33 cellular contexts compared by ENCODE assay signal in the genomic region with DNA sequence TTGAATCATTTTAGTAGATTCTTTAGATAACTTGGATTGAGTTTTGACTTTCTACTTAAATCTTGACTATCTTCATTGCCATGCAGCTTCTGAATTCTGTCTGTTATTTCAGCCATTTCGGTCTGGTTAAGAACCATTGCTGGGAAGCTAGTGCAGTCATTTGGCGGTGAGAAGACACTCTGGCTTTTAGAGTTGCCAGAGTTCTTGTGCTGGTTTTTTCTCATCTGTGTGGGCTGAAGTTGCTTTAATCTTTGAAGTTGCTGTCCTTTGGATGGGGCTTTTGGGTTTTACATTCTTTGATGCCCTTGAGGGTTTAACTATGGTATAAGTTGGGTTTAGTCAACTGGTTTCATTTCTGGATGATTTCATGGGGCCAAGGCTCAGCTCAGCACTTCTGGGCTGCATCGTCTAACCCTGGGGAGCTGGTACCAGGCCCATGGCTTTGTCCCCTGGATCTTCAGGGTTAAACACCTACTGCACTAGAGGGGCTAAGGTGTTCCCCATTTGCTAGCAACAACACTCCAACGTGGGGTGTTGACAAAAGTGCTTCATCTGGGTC. TPM values are rescaled to one million over a fixed set of nuclear protein-coding genes. Genes with fewer than 3 reads are reported as not detected.
"Had no signal": no experiment of that assay in that cellular context is flagged by ENCODE, and none has a peak within 500 bp of the region (broad histone marks: within the 10 kb centered on the region; RNA-seq: fewer than 3 reads in every experiment).

No MANE protein-coding gene starts in this region.

- H3K9ac ChIP-seq: parathyroid adenoma had no signal

- ATAC-seq: esophagus mucosa; foreskin keratinocyte; gastroesophageal sphincter; heart right ventricle; left cardiac atrium; left lung; naive thymus-derived CD8-positive, alpha-beta T cell; sciatic nerve; stimulated activated memory B cell treated with anti-CD40 and anti-IgM and Interleukin-4, amounts not matched to agents 10 μg/mL and 1 μg/mL and 100 μg/mL, for 72 hours; stimulated activated naive CD8-positive, alpha-beta T cell treated with anti-CD3 and anti-CD28 coated beads, Interleukin-15, Interleukin-2, amounts not matched to agents 100 U/mL and 50 U/mL, for 24 hours; upper lobe of right lung had no signal

- H3K4me2 ChIP-seq: smooth muscle cell had no signal

- H3K36me3 Mint-ChIP-seq: naive thymus-derived CD8-positive, alpha-beta T cell; stimulated activated memory B cell treated with anti-CD40 and anti-IgM and Interleukin-4, amounts not matched to agents 10 μg/mL and 1 μg/mL and 100 μg/mL, for 72 hours had no signal

- H3K9me3 Mint-ChIP-seq: naive thymus-derived CD8-positive, alpha-beta T cell; stimulated activated memory B cell treated with anti-CD40 and anti-IgM and Interleukin-4, amounts not matched to agents 10 μg/mL and 1 μg/mL and 100 μg/mL, for 72 hours had no signal

- H2AFZ ChIP-seq: parathyroid adenoma had no signal

- H3K36me3 ChIP-seq: colonic mucosa, gastroesophageal sphincter, heart right ventricle, left lung, neutrophil, thoracic aorta, tibial nerve, upper lobe of right lung, uterus had no signal

- H3K27me3 ChIP-seq: colonic mucosa, foreskin keratinocyte, gastroesophageal sphincter, left lung, tibial nerve, upper lobe of right lung, uterus had no signal

- H3K27ac ChIP-seq: colonic mucosa, epithelial cell of prostate, foreskin keratinocyte, gastroesophageal sphincter, heart right ventricle, left lung, neutrophil, parathyroid adenoma, thoracic aorta, tibial nerve, upper lobe of right lung, uterus had no signal

- H3K4me1 Mint-ChIP-seq: stimulated activated memory B cell treated with anti-CD40 and anti-IgM and Interleukin-4, amounts not matched to agents 10 μg/mL and 1 μg/mL and 100 μg/mL, for 72 hours had no signal

- H3K27ac Mint-ChIP-seq: dendritic cell treated with granulocyte-macrophage colony-stimulating factor and Interleukin-4, amounts not matched to agents 40 ng/mL and 50 ng/mL, for 4 days; endodermal cell; nephron progenitor cell; progenitor cell of endocrine pancreas; stimulated activated memory B cell treated with anti-CD40 and anti-IgM and Interleukin-4, amounts not matched to agents 10 μg/mL and 1 μg/mL and 100 μg/mL, for 72 hours had no signal

- H3K9me3 ChIP-seq: colonic mucosa, gastroesophageal sphincter, heart right ventricle, left lung, neutrophil, thoracic aorta, tibial nerve, upper lobe of right lung, uterus had no signal

- DNase-seq: colonic mucosa; effector CD8-positive, alpha-beta T cell; endodermal cell; foreskin keratinocyte; heart right ventricle; hippocampal formation; left cardiac atrium; left lung; naive thymus-derived CD8-positive, alpha-beta T cell; nephron progenitor cell; stimulated activated CD4-positive, alpha-beta T cell treated with anti-CD3 and anti-CD28 coated beads, Interleukin-12 subunit alpha, Interleukin-12 subunit beta, amount 100 ng/mL, for 4 hours; stimulated activated CD4-positive, alpha-beta T cell treated with anti-CD3 and anti-CD28 coated beads, Interleukin-4, amount 100 ng/mL, for 4 hours; stimulated activated naive CD8-positive, alpha-beta T cell treated with anti-CD3 and anti-CD28 coated beads, Interleukin-15, Interleukin-2, amounts not matched to agents 100 U/mL and 50 U/mL, for 24 hours; upper lobe of right lung; uterus had no signal

- H3K4me3 ChIP-seq: colonic mucosa, gastroesophageal sphincter, heart right ventricle, left lung, smooth muscle cell, thoracic aorta, tibial nerve, upper lobe of right lung, uterus had no signal

- H3K27me3 Mint-ChIP-seq: progenitor cell of endocrine pancreas had no signal

- H3K4me3 Mint-ChIP-seq: dendritic cell treated with granulocyte-macrophage colony-stimulating factor and Interleukin-4, amounts not matched to agents 40 ng/mL and 50 ng/mL, for 4 days; endodermal cell; naive thymus-derived CD8-positive, alpha-beta T cell; nephron progenitor cell; stimulated activated memory B cell treated with anti-CD40 and anti-IgM and Interleukin-4, amounts not matched to agents 10 μg/mL and 1 μg/mL and 100 μg/mL, for 72 hours had no signal

- H3K4me1 ChIP-seq: colonic mucosa had no signal

RNA-seq across cellular contexts. Expression of gene IGFL2, which starts 10.0 kb away (rescaled TPM):
- total RNA-seq: fibroblast of lung; gastroesophageal sphincter; kidney epithelial cell; left cardiac atrium; lung microvascular endothelial cell; mesenteric fat pad; myocyte; naive thymus-derived CD8-positive, alpha-beta T cell; progenitor cell of endocrine pancreas; upper lobe of right lung had no signal
- polyA plus RNA-seq: fibroblast of lung; heart right ventricle; naive thymus-derived CD8-positive, alpha-beta T cell had no signal

RNA-seq across cellular contexts. Expression of gene IGFL3, which starts 13.5 kb away (rescaled TPM):
- total RNA-seq: colonic mucosa; esophagus mucosa; fibroblast of lung; gastroesophageal sphincter; heart right ventricle; kidney epithelial cell; left cardiac atrium; left lung; lung microvascular endothelial cell; mesenteric fat pad; myocyte; naive thymus-derived CD8-positive, alpha-beta T cell; omental fat pad; progenitor cell of endocrine pancreas; sciatic nerve; thoracic aorta; tibial nerve; upper lobe of right lung; uterus had no signal
- polyA plus RNA-seq: fibroblast of lung; heart right ventricle; naive thymus-derived CD8-positive, alpha-beta T cell had no signal
